Comparison of ENCODE assay signal across 1 cellular context in the genomic region with DNA sequence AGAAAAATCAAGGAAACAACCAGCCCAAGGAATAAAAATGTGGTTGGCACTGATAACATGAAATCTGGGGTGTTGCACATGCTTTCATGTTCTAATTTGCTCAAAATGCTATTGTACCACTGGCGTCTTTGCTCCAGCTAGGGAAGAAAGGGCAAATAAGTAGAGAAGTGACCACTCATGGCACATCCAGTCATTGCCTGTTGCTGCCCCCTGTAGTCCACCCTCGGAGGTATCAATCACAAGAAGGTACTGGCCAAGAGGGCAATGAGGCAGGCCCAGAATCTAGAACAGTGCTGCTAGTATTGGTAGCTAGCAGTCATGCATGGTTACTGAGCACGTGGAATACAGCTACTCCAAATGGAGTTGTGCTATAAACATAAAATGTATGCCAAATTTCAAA.
TF ChIP-seq lines count a peak whose summit lies in the region.

No MANE protein-coding gene starts in this region.

TF ChIP-seq in GM23338, 12 proteins besides CTCF, POLR2A, EP300 and RAD21:
- TF ChIP-seq JUNB (IDR thresholded peaks at IDR 0.05; ENCODE audit: unreplicated experiment) = no peak
- TF ChIP-seq, protein P1, sequence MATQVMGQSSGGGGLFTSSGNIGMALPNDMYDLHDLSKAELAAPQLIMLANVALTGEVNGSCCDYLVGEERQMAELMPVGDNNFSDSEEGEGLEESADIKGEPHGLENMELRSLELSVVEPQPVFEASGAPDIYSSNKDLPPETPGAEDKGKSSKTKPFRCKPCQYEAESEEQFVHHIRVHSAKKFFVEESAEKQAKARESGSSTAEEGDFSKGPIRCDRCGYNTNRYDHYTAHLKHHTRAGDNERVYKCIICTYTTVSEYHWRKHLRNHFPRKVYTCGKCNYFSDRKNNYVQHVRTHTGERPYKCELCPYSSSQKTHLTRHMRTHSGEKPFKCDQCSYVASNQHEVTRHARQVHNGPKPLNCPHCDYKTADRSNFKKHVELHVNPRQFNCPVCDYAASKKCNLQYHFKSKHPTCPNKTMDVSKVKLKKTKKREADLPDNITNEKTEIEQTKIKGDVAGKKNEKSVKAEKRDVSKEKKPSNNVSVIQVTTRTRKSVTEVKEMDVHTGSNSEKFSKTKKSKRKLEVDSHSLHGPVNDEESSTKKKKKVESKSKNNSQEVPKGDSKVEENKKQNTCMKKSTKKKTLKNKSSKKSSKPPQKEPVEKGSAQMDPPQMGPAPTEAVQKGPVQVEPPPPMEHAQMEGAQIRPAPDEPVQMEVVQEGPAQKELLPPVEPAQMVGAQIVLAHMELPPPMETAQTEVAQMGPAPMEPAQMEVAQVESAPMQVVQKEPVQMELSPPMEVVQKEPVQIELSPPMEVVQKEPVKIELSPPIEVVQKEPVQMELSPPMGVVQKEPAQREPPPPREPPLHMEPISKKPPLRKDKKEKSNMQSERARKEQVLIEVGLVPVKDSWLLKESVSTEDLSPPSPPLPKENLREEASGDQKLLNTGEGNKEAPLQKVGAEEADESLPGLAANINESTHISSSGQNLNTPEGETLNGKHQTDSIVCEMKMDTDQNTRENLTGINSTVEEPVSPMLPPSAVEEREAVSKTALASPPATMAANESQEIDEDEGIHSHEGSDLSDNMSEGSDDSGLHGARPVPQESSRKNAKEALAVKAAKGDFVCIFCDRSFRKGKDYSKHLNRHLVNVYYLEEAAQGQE (IDR thresholded peaks at IDR 0.05; ENCODE audit: unreplicated experiment) = no peak
- TF ChIP-seq ZNF114 (CRISPR knock-in tag; IDR thresholded peaks at IDR 0.05) = no peak
- TF ChIP-seq, protein P2, sequence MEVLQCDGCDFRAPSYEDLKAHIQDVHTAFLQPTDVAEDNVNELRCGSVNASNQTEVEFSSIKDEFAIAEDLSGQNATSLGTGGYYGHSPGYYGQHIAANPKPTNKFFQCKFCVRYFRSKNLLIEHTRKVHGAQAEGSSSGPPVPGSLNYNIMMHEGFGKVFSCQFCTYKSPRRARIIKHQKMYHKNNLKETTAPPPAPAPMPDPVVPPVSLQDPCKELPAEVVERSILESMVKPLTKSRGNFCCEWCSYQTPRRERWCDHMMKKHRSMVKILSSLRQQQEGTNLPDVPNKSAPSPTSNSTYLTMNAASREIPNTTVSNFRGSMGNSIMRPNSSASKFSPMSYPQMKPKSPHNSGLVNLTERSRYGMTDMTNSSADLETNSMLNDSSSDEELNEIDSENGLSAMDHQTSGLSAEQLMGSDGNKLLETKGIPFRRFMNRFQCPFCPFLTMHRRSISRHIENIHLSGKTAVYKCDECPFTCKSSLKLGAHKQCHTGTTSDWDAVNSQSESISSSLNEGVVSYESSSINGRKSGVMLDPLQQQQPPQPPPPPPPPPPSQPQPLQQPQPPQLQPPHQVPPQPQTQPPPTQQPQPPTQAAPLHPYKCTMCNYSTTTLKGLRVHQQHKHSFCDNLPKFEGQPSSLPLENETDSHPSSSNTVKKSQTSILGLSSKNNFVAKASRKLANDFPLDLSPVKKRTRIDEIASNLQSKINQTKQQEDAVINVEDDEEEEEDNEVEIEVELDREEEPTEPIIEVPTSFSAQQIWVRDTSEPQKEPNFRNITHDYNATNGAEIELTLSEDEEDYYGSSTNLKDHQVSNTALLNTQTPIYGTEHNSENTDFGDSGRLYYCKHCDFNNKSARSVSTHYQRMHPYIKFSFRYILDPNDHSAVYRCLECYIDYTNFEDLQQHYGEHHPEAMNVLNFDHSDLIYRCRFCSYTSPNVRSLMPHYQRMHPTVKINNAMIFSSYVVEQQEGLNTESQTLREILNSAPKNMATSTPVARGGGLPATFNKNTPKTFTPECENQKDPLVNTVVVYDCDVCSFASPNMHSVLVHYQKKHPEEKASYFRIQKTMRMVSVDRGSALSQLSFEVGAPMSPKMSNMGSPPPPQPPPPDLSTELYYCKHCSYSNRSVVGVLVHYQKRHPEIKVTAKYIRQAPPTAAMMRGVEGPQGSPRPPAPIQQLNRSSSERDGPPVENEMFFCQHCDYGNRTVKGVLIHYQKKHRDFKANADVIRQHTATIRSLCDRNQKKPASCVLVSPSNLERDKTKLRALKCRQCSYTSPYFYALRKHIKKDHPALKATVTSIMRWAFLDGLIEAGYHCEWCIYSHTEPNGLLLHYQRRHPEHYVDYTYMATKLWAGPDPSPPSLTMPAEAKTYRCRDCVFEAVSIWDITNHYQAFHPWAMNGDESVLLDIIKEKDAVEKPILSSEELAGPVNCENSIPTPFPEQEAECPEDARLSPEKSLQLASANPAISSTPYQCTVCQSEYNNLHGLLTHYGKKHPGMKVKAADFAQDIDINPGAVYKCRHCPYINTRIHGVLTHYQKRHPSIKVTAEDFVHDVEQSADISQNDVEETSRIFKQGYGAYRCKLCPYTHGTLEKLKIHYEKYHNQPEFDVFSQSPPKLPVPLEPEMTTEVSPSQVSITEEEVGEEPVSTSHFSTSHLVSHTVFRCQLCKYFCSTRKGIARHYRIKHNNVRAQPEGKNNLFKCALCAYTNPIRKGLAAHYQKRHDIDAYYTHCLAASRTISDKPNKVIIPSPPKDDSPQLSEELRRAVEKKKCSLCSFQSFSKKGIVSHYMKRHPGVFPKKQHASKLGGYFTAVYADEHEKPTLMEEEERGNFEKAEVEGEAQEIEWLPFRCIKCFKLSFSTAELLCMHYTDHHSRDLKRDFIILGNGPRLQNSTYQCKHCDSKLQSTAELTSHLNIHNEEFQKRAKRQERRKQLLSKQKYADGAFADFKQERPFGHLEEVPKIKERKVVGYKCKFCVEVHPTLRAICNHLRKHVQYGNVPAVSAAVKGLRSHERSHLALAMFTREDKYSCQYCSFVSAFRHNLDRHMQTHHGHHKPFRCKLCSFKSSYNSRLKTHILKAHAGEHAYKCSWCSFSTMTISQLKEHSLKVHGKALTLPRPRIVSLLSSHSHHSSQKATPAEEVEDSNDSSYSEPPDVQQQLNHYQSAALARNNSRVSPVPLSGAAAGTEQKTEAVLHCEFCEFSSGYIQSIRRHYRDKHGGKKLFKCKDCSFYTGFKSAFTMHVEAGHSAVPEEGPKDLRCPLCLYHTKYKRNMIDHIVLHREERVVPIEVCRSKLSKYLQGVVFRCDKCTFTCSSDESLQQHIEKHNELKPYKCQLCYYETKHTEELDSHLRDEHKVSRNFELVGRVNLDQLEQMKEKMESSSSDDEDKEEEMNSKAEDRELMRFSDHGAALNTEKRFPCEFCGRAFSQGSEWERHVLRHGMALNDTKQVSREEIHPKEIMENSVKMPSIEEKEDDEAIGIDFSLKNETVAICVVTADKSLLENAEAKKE (CRISPR knock-in tag; IDR thresholded peaks at IDR 0.05) = no peak
- no peak for TF ChIP-seq ZNF331 (CRISPR knock-in tag; IDR thresholded peaks at IDR 0.05; ENCODE audit: low read depth)
- no peak for TF ChIP-seq STAT1 (IDR thresholded peaks at IDR 0.05; ENCODE audit: unreplicated experiment)
